ENCODE assay signal across 8 cellular contexts in genomic region chr5:10233505-10233904, GRCh38. TPM values are rescaled to one million over a fixed set of nuclear protein-coding genes. Genes with fewer than 3 reads are reported as not detected.
DNase-seq lines count a peak whose midpoint lies in the region; TF ChIP-seq lines count a peak whose summit lies in the region.

No MANE protein-coding gene starts in this region.

- TF ChIP-seq POLR2A in prostate gland (IDR thresholded peaks at IDR 0.05): no peak

- peak overlapping the region; percentile 83 for H2AFZ ChIP-seq in GM23248

- H3K36me3 Mint-ChIP-seq in endothelial cell (ENCODE audit: low read depth, unreplicated experiment): peaks cover under 1% of the 10 kb centered on the region

- H3K4me3 Mint-ChIP-seq in endothelial cell (ENCODE audit: unreplicated experiment): no peak overlapping the region

- no peaks in the 10 kb centered on the region for H3K27me3 Mint-ChIP-seq in endothelial cell (ENCODE audit: unreplicated experiment)

- H3K4me3 ChIP-seq in GM23248 (peak overlapping the region; percentile 13; the same call in 1 of the 2 replicates), prostate gland (no peak overlapping the region)

- in situ Hi-C loops in GM23248 (cut with MboI): no loop called here

- peaks cover 13% of the 10 kb centered on the region; the same call in 1 of the 2 replicates for H3K36me3 ChIP-seq in GM23248 (ENCODE audit: low read depth)
- H3K36me3 ChIP-seq in prostate gland: no peaks in the 10 kb centered on the region

- peak overlapping the region; percentile 73 for H3K9ac ChIP-seq in GM23248

- H3F3A ChIP-seq in GM23248 (ENCODE audit: insufficient read depth): peaks cover 29% of the 10 kb centered on the region

- no peaks in the 10 kb centered on the region for H3K4me1 Mint-ChIP-seq in endothelial cell (ENCODE audit: unreplicated experiment)

- no peaks in the 10 kb centered on the region for H3K79me2 ChIP-seq in GM23248 (ENCODE audit: insufficient read depth)

- H3K4me1 ChIP-seq in GM23248 (ENCODE audit: insufficient read depth) (peaks cover 44% of the 10 kb centered on the region), prostate gland (replicated peaks) (no peaks in the 10 kb centered on the region)

- intact Hi-C loops in prostate gland (cut with DNase I): no loop called here

- peak overlapping the region; percentile 62 for H3K4me2 ChIP-seq in GM23248 (ENCODE audit: unreplicated experiment)

- no peaks in the 10 kb centered on the region for H3K27me3 ChIP-seq in GM23248 (replicated peaks; ENCODE audit: insufficient read depth)
- no peaks in the 10 kb centered on the region for H3K27me3 ChIP-seq in prostate gland (replicated peaks; ENCODE audit: insufficient read depth)

- H3K9me3 Mint-ChIP-seq in endothelial cell (ENCODE audit: unreplicated experiment): no peaks in the 10 kb centered on the region

- WGBS in GM23248 (ENCODE audit: low coverage in 1 of 2, low lambda C conversion rate in 2 of 2, missing lambda C conversion rate in 2 of 2), 2 experiments: 0 to 4% methylated on average over 7 of the region's 7 CpGs
- WGBS in prostate gland: 43% methylated on average over 7 of the region's 7 CpGs

- H3K27ac ChIP-seq in GM23248: peak overlapping the region; percentile 85
- no peak overlapping the region for H3K27ac ChIP-seq in prostate gland

- DNase-seq in GM23248: peak; percentile 96
- DNase-seq in NCI-H69 (lab: John Stamatoyannopoulos, UW): peak; percentile 12
- peak; percentile 52 for DNase-seq in endothelial cell (ENCODE audit: low spot score)
- DNase-seq in prostate gland (ENCODE audit: low spot score): peak; percentile 43
- no peak for DNase-seq in OCI-M2 (lab: John Stamatoyannopoulos, UW; ENCODE audit: unreplicated experiment)
- DNase-seq in NCI-H1436 treated with DMSO at 0.1 percent for 48 hours (lab: John Stamatoyannopoulos, UW): no peak
- DNase-seq in NCI-H1105 (lab: John Stamatoyannopoulos, UW): no peak
- no peak for DNase-seq in NCI-H1436 (lab: John Stamatoyannopoulos, UW)

- no peak overlapping the region for H3K27ac Mint-ChIP-seq in endothelial cell (ENCODE audit: unreplicated experiment)

- TF ChIP-seq CTCF in endothelial cell (IDR thresholded peaks at IDR 0.05; ENCODE audit: unreplicated experiment): no peak
- TF ChIP-seq CTCF in prostate gland (IDR thresholded peaks at IDR 0.05): peak in 2 of 4 experiments; percentile 10 to 40

- H3K9me2 ChIP-seq in GM23248 (ENCODE audit: insufficient read depth): no peaks in the 10 kb centered on the region

- no peaks in the 10 kb centered on the region for H4K20me1 ChIP-seq in GM23248 (ENCODE audit: insufficient read depth)

- H3K9me3 ChIP-seq in GM23248 (ENCODE audit: low read depth) (no peaks in the 10 kb centered on the region), prostate gland (no peaks in the 10 kb centered on the region)

RNA-seq across cellular contexts. Expression of gene ATPSCKMT, which starts 16.2 kb away (rescaled TPM):
- total RNA-seq in GM23248 (2014; rRNA removed; shearing (Covaris generic)): 15.3 and 16.8 TPM in 2 replicates
- polyA plus RNA-seq in GM23248 (2016; fragmentation: Nextera tagmentation; extraction: Ambion mirVana): 12.8 and 13.9 TPM in 2 replicates
- total RNA-seq in endothelial cell (ENCODE audit: unreplicated experiment): 14.4 TPM
- total RNA-seq in prostate gland: 10 to 100 TPM; 18.1 to 25.9 TPM

RNA-seq across cellular contexts. Expression of gene CCT5, which starts 16.6 kb away (rescaled TPM):
- 301 and 392 TPM in 2 replicates for total RNA-seq in GM23248 (2014; rRNA removed; shearing (Covaris generic))
- 257 and 264 TPM in 2 replicates for polyA plus RNA-seq in GM23248 (2016; fragmentation: Nextera tagmentation; extraction: Ambion mirVana)
- total RNA-seq in endothelial cell (ENCODE audit: unreplicated experiment) (244 TPM), prostate gland (100 to 1,000 TPM; 113 to 140 TPM)

Comparison
In these comparisons a context has a peak if more than half of its experiments do, and no peak if none do; other contexts are left out.
1. DNase-seq: peak in GM23248 (single experiment), NCI-H69 (single experiment), endothelial cell (single experiment) and prostate gland (single experiment); none in OCI-M2 (single experiment), NCI-H1436 treated with DMSO at 0.1 percent for 48 hours (single experiment), NCI-H1105 (single experiment) and NCI-H1436 (single experiment).